ENCODE assay signal across 33 cellular contexts in the genomic region with DNA sequence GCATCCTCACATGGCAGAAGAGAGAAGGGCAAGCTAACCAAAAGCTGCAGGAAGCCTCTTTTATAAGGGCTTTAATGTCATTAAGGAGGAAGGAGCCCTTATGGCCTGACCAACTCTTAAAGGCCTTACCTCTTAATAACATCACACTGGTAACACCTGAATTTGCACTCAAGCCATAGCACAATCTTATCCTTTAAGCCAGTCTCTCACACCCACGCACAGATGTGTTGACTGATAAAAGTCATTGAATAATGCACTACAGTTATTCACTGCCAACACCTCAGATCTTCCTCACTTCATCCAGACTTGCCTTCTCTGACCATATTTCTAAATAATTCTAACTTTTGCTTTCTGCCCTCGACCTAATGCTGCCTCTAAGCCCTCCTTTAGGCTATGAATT.
"Had no signal": no experiment of that assay in that cellular context is flagged by ENCODE, and none has a peak within 500 bp of the region (broad histone marks: within the 10 kb centered on the region; RNA-seq: fewer than 3 reads in every experiment).

No MANE protein-coding gene starts in this region.

- H3K4me3 ChIP-seq: adrenal gland, ascending aorta, body of pancreas, breast epithelium, cardiac muscle cell, colonic mucosa had no signal

- FAIRE-seq: astrocyte, bronchial epithelial cell, colon had no signal

- H3K4me1 ChIP-seq: adrenal gland, ascending aorta, body of pancreas, breast epithelium, colonic mucosa had no signal

- H3K36me3 ChIP-seq: adrenal gland, ascending aorta, brain microvascular endothelial cell, breast epithelium, cardiac muscle cell, colonic mucosa had no signal

- DNase-seq: activated effector memory CD4-positive, alpha-beta T cell treated with anti-CD3 and anti-CD28 coated beads, Interleukin-2, amount 50 U/mL, for 16 hours; activated effector memory CD4-positive, alpha-beta T cell treated with Interleukin-2 at 50 U/mL for 16 hours; activated gamma-delta T cell; activated gamma-delta T cell treated with Interleukin-2 at 50 U/mL for 16 hours; activated naive CD4-positive, alpha-beta T cell; activated naive CD4-positive, alpha-beta T cell treated with anti-CD3 and anti-CD28 coated beads for 36 hours; activated naive CD4-positive, alpha-beta T cell treated with anti-CD3 and anti-CD28 coated beads, Interleukin-2, amount 10 ng/mL, durations not matched to agents 7 days and 5 days; activated naive CD4-positive, alpha-beta T cell treated with anti-CD3 and anti-CD28 coated beads, Interleukin-2, amount 50 U/mL, for 16 hours; activated naive CD4-positive, alpha-beta T cell treated with Interleukin-2 at 50 U/mL for 16 hours; activated naive CD8-positive, alpha-beta T cell treated with anti-CD3 and anti-CD28 coated beads for 36 hours; activated naive CD8-positive, alpha-beta T cell treated with anti-CD3 and anti-CD28 coated beads, Interleukin-2, amount 10 ng/mL, durations not matched to agents 7 days and 5 days; activated naive CD8-positive, alpha-beta T cell treated with anti-CD3 and anti-CD28 coated beads, Interleukin-2, amount 50 U/mL, for 24 hours; activated T-cell treated with anti-CD3 and anti-CD28 coated beads, Interleukin-2, amount 50 U/mL, for 48 hours; activated T-cell treated with anti-CD3 and anti-CD28 coated beads, Interleukin-2, amount 50 U/mL, for 72 hours; adrenal gland; amniotic stem cell; amygdala; anterior cingulate cortex; aorta; body of pancreas; brain microvascular endothelial cell; caudate nucleus; central memory CD4-positive, alpha-beta T cell; cerebellar nuclear complex; colonic mucosa had no signal

- H3K27me3 ChIP-seq: adrenal gland, ascending aorta, body of pancreas, brain microvascular endothelial cell, breast epithelium, colonic mucosa had no signal

- ATAC-seq: activated naive CD4-positive, alpha-beta T cell treated with anti-CD3 and anti-CD28 coated beads, Interleukin-2, amount 50 U/mL, for 72 hours; activated naive CD8-positive, alpha-beta T cell treated with anti-CD3 and anti-CD28 coated beads, Interleukin-2, amount 50 U/mL, for 24 hours; activated T-cell treated with anti-CD3 and anti-CD28 coated beads, Interleukin-2, amount 50 U/mL, for 72 hours; activated T-helper 17 cell treated with anti-CD3 and anti-CD28 coated beads, Interleukin-2, amount 50 U/mL, for 72 hours; body of pancreas had no signal

- H3K9me3 ChIP-seq: adrenal gland, ascending aorta, body of pancreas, breast epithelium, colonic mucosa had no signal

- H3K27ac ChIP-seq: adrenal gland, ascending aorta, body of pancreas, brain microvascular endothelial cell, breast epithelium, cardiac muscle cell, colonic mucosa had no signal
